ENCODE assay signal across 14 cellular contexts in the genomic region with DNA sequence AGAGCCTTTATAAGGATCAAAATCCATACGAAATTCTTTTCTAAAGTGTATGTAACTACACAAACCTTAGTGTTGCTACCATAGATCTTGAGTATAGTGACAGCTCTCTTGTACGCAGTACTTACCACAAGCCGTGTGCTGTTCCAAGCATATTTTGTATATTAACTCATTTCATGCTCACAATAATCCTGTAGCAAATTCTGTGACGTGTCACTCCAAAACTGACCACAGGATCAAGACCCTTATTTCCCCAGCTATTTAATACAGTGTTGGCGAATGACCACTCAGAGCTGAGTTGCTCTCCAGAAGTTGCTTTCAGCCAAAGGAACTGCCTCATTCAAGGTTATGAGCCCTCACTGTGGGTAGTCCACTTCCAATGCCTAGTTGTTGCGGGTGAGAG.
DNase-seq lines count a peak whose midpoint lies in the region; ATAC-seq, FAIRE-seq and TF ChIP-seq lines count a peak whose summit lies in the region.
"Had no signal": no experiment of that assay in that cellular context is flagged by ENCODE, and none has a peak within 500 bp of the region (broad histone marks: within the 10 kb centered on the region; RNA-seq: fewer than 3 reads in every experiment).

No MANE protein-coding gene starts in this region.

- WGBS in hepatocyte (ENCODE audit: low lambda C conversion rate, missing lambda C conversion rate), result 100% methylated on average over 6 of the region's 6 CpGs

- TF ChIP-seq CTCF in fibroblast of lung (conservative IDR thresholded peaks at IDR 0.05 in 1 of 2, IDR thresholded peaks at IDR 0.05 in 1 of 2; ENCODE audit: low read depth in 1 of 2, low read length in 2 of 2), result no peak
- no peak for TF ChIP-seq CTCF in hepatocyte (IDR thresholded peaks at IDR 0.05; ENCODE audit: poor library complexity)

- no peaks in the 10 kb centered on the region for H3K9me3 ChIP-seq in T-helper 17 cell (ENCODE audit: control insufficient read depth, low read length, poor library complexity, severe bottlenecking)
- H3K9me3 ChIP-seq in fibroblast of lung (ENCODE audit: control insufficient read depth, insufficient read depth, low read depth, low read length), result no peaks in the 10 kb centered on the region
- no peaks in the 10 kb centered on the region for H3K9me3 ChIP-seq in hepatocyte (ENCODE audit: low read depth)

- H3K9me3 Mint-ChIP-seq in activated naive CD4-positive, alpha-beta T cell treated with anti-CD3 and anti-CD28 coated beads, Interleukin-2, amount 50 U/mL, for 24 hours, result peaks cover 14% of the 10 kb centered on the region

- FAIRE-seq in HTR-8/SVneo (lab: Jason Lieb, UNC), result no peak
- FAIRE-seq: G401.6 had no signal

- no peaks in the 10 kb centered on the region for H3K79me2 ChIP-seq in fibroblast of lung (ENCODE audit: control insufficient read depth, insufficient read depth, low read length)
- H3K79me2 ChIP-seq in hepatocyte, result no peaks in the 10 kb centered on the region

- H3K9me2 ChIP-seq in hepatocyte (replicated peaks; ENCODE audit: insufficient read depth), result no peaks in the 10 kb centered on the region

- DNase-seq in activated naive CD4-positive, alpha-beta T cell treated with anti-CD3 and anti-CD28 coated beads, Interleukin-2, amount 50 U/mL, for 16 hours, result no peak
- DNase-seq in T-helper 17 cell (no peak), fibroblast of lung (ENCODE audit: low read depth in 2 of 2) (peak; percentile 55 to 89), NCI-H187 treated with DMSO at 0.1 percent for 48 hours (lab: John Stamatoyannopoulos, UW) (no peak), hepatocyte (ENCODE audit: low spot score) (no peak), HTR-8/SVneo (ENCODE audit: insufficient read length, low spot score) (no peak)
- DNase-seq in stimulated activated naive CD4-positive, alpha-beta T cell treated with Interleukin-2 at 50 U/mL for 16 hours (lab: John Stamatoyannopoulos, UW), result no peak
- DNase-seq: DMS 273 treated with DMSO at 0.1 percent for 48 hours, H7 had no signal

- H2AFZ ChIP-seq in fibroblast of lung (ENCODE audit: low read length), result no peak overlapping the region
- no peak overlapping the region for H2AFZ ChIP-seq in hepatocyte
- H2AFZ ChIP-seq: GM23338 had no signal

- H3K27me3 ChIP-seq in fibroblast of lung (ENCODE audit: control insufficient read depth, insufficient read depth, low read length) (no peaks in the 10 kb centered on the region), hepatocyte (no peaks in the 10 kb centered on the region)

- no peaks in the 10 kb centered on the region for H3K27me3 Mint-ChIP-seq in activated naive CD4-positive, alpha-beta T cell treated with anti-CD3 and anti-CD28 coated beads, Interleukin-2, amount 50 U/mL, for 24 hours
- H3K27me3 Mint-ChIP-seq in T-helper 17 cell, result no peaks in the 10 kb centered on the region

- H4K20me1 ChIP-seq in fibroblast of lung (ENCODE audit: control insufficient read depth, extremely low read depth, insufficient read depth, low read length), result no peaks in the 10 kb centered on the region
- H4K20me1 ChIP-seq in hepatocyte (ENCODE audit: insufficient read depth, poor library complexity, severe bottlenecking), result no peaks in the 10 kb centered on the region

- H3K4me1 ChIP-seq in fibroblast of lung (ENCODE audit: control insufficient read depth, extremely low read depth, insufficient read depth, low read length), result no peaks in the 10 kb centered on the region
- H3K4me1 ChIP-seq in hepatocyte (ENCODE audit: insufficient read depth), result no peaks in the 10 kb centered on the region

- H3K4me1 Mint-ChIP-seq in activated naive CD4-positive, alpha-beta T cell treated with anti-CD3 and anti-CD28 coated beads, Interleukin-2, amount 50 U/mL, for 24 hours, result peaks cover 49% of the 10 kb centered on the region
- peaks cover 9% of the 10 kb centered on the region for H3K4me1 Mint-ChIP-seq in T-helper 17 cell
- H3K4me1 Mint-ChIP-seq: GM23338 had no signal

- H3K4me3 Mint-ChIP-seq in activated naive CD4-positive, alpha-beta T cell treated with anti-CD3 and anti-CD28 coated beads, Interleukin-2, amount 50 U/mL, for 24 hours, result no peak overlapping the region
- no peak overlapping the region for H3K4me3 Mint-ChIP-seq in T-helper 17 cell
- H3K4me3 Mint-ChIP-seq: CD14-positive monocyte, GM23338 had no signal

- H3K9ac ChIP-seq in fibroblast of lung (ENCODE audit: insufficient read depth, low read length), result no peak overlapping the region

- ATAC-seq in T-helper 17 cell, result no peak
- ATAC-seq: GM23338 had no signal

- H3K4me3 ChIP-seq in fibroblast of lung (replicated peaks in 1 of 4; ENCODE audit: control extremely low read depth in 1 of 4, insufficient read depth in 1 of 4, low read depth in 3 of 4, low read length in 4 of 4) (no peak overlapping the region), hepatocyte (no peak overlapping the region)
- H3K4me3 ChIP-seq: GM23338 had no signal

- H3K4me2 ChIP-seq in fibroblast of lung (ENCODE audit: extremely low read depth, insufficient read depth, low read length) (no peak overlapping the region), hepatocyte (no peak overlapping the region)
- H3K4me2 ChIP-seq: GM23338 had no signal

- H3K27ac Mint-ChIP-seq in activated naive CD4-positive, alpha-beta T cell treated with anti-CD3 and anti-CD28 coated beads, Interleukin-2, amount 50 U/mL, for 24 hours, result peak overlapping the region; percentile 41
- H3K27ac Mint-ChIP-seq in T-helper 17 cell, result peak overlapping the region; percentile 93
- H3K27ac Mint-ChIP-seq: CD14-positive monocyte, GM23338 had no signal

- peaks cover 15% of the 10 kb centered on the region for H3K36me3 Mint-ChIP-seq in activated naive CD4-positive, alpha-beta T cell treated with anti-CD3 and anti-CD28 coated beads, Interleukin-2, amount 50 U/mL, for 24 hours
- no peaks in the 10 kb centered on the region for H3K36me3 Mint-ChIP-seq in T-helper 17 cell (ENCODE audit: low read depth)
- H3K36me3 Mint-ChIP-seq: CD14-positive monocyte had no signal

- H3K27ac ChIP-seq in fibroblast of lung (ENCODE audit: insufficient read depth, low read length), result no peak overlapping the region
- no peak overlapping the region for H3K27ac ChIP-seq in hepatocyte
- H3K27ac ChIP-seq: 22Rv1 had no signal

- H3K36me3 ChIP-seq in fibroblast of lung (ENCODE audit: control insufficient read depth, insufficient read depth, low read length), result no peaks in the 10 kb centered on the region
- no peaks in the 10 kb centered on the region for H3K36me3 ChIP-seq in hepatocyte (replicated peaks; ENCODE audit: insufficient read depth, low read depth)

Comparison
In these comparisons a context has a peak if more than half of its experiments do, and no peak if none do; other contexts are left out.
1. DNase-seq: peak in fibroblast of lung (2 of 2); none in activated naive CD4-positive, alpha-beta T cell treated with anti-CD3 and anti-CD28 coated beads, Interleukin-2, amount 50 U/mL, for 16 hours (single experiment), T-helper 17 cell (0 of 3), NCI-H187 treated with DMSO at 0.1 percent for 48 hours (single experiment), hepatocyte (single experiment), stimulated activated naive CD4-positive, alpha-beta T cell treated with Interleukin-2 at 50 U/mL for 16 hours (single experiment) and HTR-8/SVneo (single experiment).